In the genomic region with DNA sequence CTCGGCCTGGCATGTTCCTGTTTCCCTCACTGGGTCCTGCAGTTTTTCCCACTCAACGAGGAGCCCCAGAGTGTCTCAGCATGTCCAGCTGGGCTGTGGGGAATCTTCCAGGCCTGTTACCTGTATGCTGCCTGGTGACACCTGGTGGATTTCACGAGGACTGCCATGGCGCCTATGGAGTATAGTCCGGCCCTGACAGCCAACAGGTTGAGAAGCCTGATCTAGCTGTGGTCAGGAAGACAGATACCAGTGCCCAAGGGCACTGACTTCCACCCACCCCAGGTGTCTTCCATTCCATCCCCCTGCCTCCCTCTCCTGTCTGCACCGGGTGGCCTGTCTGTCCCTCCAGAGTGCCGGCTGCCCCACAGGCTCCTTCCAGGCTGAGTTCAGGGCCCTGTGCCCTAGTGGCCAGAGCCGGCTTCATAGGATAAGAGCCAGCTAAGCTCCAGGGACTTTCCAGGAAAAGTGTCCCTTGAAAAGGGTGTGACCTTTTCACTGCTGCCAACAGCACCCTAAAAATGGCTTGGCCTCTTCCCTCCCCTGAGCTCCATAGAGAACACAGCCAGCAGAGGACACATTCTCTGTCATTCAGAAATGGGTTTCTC, we compare ENCODE assay signal across 8 cellular contexts.
DNase-seq lines count a peak whose midpoint lies in the region; ATAC-seq, FAIRE-seq and TF ChIP-seq lines count a peak whose summit lies in the region.
"Not testable (repeated sequence)": the region's sequence is repeated elsewhere in the genome, so short reads cannot be mapped to it uniquely, and the experiment has no call there.

No MANE protein-coding gene starts in this region.

- TF ChIP-seq CTCF in HEK293 (tag by site-specific recombination; IDR thresholded peaks at IDR 0.05), result not testable (repeated sequence)
- TF ChIP-seq CTCF in SU-DHL-6 (IDR thresholded peaks at IDR 0.05; ENCODE audit: insufficient read depth, low read length, poor library complexity, severe bottlenecking) (peak; percentile 10), epithelial cell of proximal tubule (conservative IDR thresholded peaks at IDR 0.05; ENCODE audit: low read depth, low read length) (peak; percentile 21), kidney (IDR thresholded peaks at IDR 0.05; ENCODE audit: borderline replicate concordance, extremely low read depth, insufficient read depth) (peak; percentile 15), retinal pigment epithelial cell (conservative IDR thresholded peaks at IDR 0.05; ENCODE audit: low read depth, low read length) (peak; percentile 5)

- DNase-seq in COR-L47 (lab: John Stamatoyannopoulos, UW), result peak; percentile 1
- DNase-seq in NCI-H226, result peak; percentile 14
- DNase-seq in activated naive CD4-positive, alpha-beta T cell treated with anti-CD3 and anti-CD28 coated beads, Interleukin-2, amount 50 U/mL, for 72 hours (ENCODE audit: low spot score in 2 of 2); epithelial cell of proximal tubule (ENCODE audit: low read depth); kidney; retinal pigment epithelial cell (ENCODE audit: low read depth): not testable (repeated sequence)

- ATAC-seq in activated naive CD4-positive, alpha-beta T cell treated with anti-CD3 and anti-CD28 coated beads, Interleukin-2, amount 50 U/mL, for 72 hours, result not testable (repeated sequence)

- H3K9me3 Mint-ChIP-seq in activated naive CD4-positive, alpha-beta T cell treated with anti-CD3 and anti-CD28 coated beads, Interleukin-2, amount 50 U/mL, for 72 hours, result not testable (repeated sequence)

- not testable (repeated sequence) for H3F3A ChIP-seq in SU-DHL-6 (ENCODE audit: insufficient read depth)

- POLR2A ChIA-PET in HEK293 (lab: Yijun Ruan, JAX), result not testable (repeated sequence)

- not testable (repeated sequence) for H3K36me3 ChIP-seq in HEK293 (ENCODE audit: control insufficient read depth in 2 of 2, insufficient read depth in 1 of 2, low read length in 2 of 2); SU-DHL-6 (ENCODE audit: low read length); kidney (ENCODE audit: control insufficient read depth in 1 of 2, insufficient read depth in 2 of 2, low read length in 2 of 2)

- intact Hi-C loops in kidney (cut with DNase I), result not testable (repeated sequence)

- H4K20me1 ChIP-seq in SU-DHL-6 (ENCODE audit: low read depth, low read length), result not testable (repeated sequence)

- CTCF ChIA-PET in HEK293 (lab: Yijun Ruan, JAX), result not testable (repeated sequence)

- not testable (repeated sequence) for H3K27me3 ChIP-seq in SU-DHL-6 (ENCODE audit: low read length)

- not testable (repeated sequence) for H3K4me3 ChIP-seq in HEK293 (ENCODE audit: low read depth, low read length); SU-DHL-6 (ENCODE audit: insufficient read depth, low read length, poor library complexity, severe bottlenecking); epithelial cell of proximal tubule (ENCODE audit: low read depth, low read length); kidney (ENCODE audit: low read length in 2 of 2); retinal pigment epithelial cell (ENCODE audit: low read length)

- H3K9me2 ChIP-seq in SU-DHL-6 (replicated peaks; ENCODE audit: insufficient read depth, low read length), result not testable (repeated sequence)

- not testable (repeated sequence) for H3K4me1 ChIP-seq in HEK293 (ENCODE audit: control insufficient read depth, insufficient read depth, low read length); kidney (ENCODE audit: control insufficient read depth in 1 of 2, insufficient read depth in 1 of 2, low read depth in 1 of 2, low read length in 2 of 2)

- not testable (repeated sequence) for H3K36me3 Mint-ChIP-seq in activated naive CD4-positive, alpha-beta T cell treated with anti-CD3 and anti-CD28 coated beads, Interleukin-2, amount 50 U/mL, for 72 hours

- not testable (repeated sequence) for H3K9me3 ChIP-seq in HEK293 (ENCODE audit: control insufficient read depth, insufficient read depth, low read depth, low read length); SU-DHL-6 (ENCODE audit: insufficient read depth, low read length); kidney (ENCODE audit: control insufficient read depth in 1 of 2, low read length in 2 of 2)

- not testable (repeated sequence) for H2AFZ ChIP-seq in SU-DHL-6 (ENCODE audit: low read depth, low read length, severe bottlenecking)

- H3K27ac ChIP-seq in HEK293 (ENCODE audit: extremely low read depth, low read depth, low read length); SU-DHL-6 (ENCODE audit: low read depth, low read length); kidney (ENCODE audit: low read depth in 2 of 2, low read length in 2 of 2): not testable (repeated sequence)

- H3K79me2 ChIP-seq in SU-DHL-6 (ENCODE audit: insufficient read depth, low read length), result not testable (repeated sequence)

- FAIRE-seq in kidney (lab: Jason Lieb, UNC), result not testable (repeated sequence)

- peak overlapping the region; percentile 2 to 23 for H3K27ac Mint-ChIP-seq in activated naive CD4-positive, alpha-beta T cell treated with anti-CD3 and anti-CD28 coated beads, Interleukin-2, amount 50 U/mL, for 72 hours

- not testable (repeated sequence) for H3K9ac ChIP-seq in SU-DHL-6 (ENCODE audit: low read length); kidney (ENCODE audit: low read length in 2 of 2)

- H3K4me2 ChIP-seq in SU-DHL-6 (ENCODE audit: low read depth, low read length, poor library complexity, severe bottlenecking), result not testable (repeated sequence)

TF ChIP-seq in HEK293, 187 proteins besides CTCF, POLR2A, EP300 and RAD21:
- TF ChIP-seq SCRT2 (tag by site-specific recombination; IDR thresholded peaks at IDR 0.05), result peak; percentile 28; the same call in 1 of the 2 replicates
